1 cellular context compared by ENCODE assay signal in the genomic region with DNA sequence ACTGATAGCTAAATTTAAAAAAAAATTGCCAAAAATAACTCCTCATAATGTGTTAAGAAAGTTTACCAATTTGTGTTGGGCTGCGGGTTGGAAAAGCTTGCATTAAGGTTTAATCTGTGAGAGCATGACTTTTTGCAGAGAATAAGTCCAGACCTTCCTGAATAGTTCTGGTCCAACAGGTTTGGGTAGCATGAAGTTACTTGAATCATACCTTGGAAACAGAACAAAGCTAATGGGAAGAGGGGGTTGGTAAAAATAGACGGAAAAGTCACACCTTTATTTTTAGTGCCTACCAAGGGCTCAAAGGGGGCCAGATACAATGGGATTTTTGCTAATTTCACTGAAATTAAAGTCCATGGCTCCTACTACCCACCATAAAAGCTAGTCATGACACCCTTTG.
TF ChIP-seq lines count a peak whose summit lies in the region.

No MANE protein-coding gene starts in this region.

TF ChIP-seq in H1, 55 proteins besides CTCF, POLR2A, EP300 and RAD21:
- no peak for TF ChIP-seq SIRT6 (IDR thresholded peaks at IDR 0.05; ENCODE audit: low read length)
- TF ChIP-seq KDM1A (IDR thresholded peaks at IDR 0.05; ENCODE audit: borderline replicate concordance, low read length), result no peak
- TF ChIP-seq, protein P1, sequence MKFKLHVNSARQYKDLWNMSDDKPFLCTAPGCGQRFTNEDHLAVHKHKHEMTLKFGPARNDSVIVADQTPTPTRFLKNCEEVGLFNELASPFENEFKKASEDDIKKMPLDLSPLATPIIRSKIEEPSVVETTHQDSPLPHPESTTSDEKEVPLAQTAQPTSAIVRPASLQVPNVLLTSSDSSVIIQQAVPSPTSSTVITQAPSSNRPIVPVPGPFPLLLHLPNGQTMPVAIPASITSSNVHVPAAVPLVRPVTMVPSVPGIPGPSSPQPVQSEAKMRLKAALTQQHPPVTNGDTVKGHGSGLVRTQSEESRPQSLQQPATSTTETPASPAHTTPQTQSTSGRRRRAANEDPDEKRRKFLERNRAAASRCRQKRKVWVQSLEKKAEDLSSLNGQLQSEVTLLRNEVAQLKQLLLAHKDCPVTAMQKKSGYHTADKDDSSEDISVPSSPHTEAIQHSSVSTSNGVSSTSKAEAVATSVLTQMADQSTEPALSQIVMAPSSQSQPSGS (IDR thresholded peaks at IDR 0.05; ENCODE audit: low read length), result no peak; the same call in 1 of the 2 replicates
- TF ChIP-seq, protein P2, sequence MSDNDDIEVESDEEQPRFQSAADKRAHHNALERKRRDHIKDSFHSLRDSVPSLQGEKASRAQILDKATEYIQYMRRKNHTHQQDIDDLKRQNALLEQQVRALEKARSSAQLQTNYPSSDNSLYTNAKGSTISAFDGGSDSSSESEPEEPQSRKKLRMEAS (IDR thresholded peaks at IDR 0.05), result no peak
- no peak for TF ChIP-seq HDAC2 (IDR thresholded peaks at IDR 0.05; ENCODE audit: borderline replicate concordance in 1 of 2, low read depth in 2 of 2, low read length in 2 of 2)
- TF ChIP-seq TAF7 (optimal IDR thresholded peaks at IDR 0.05; ENCODE audit: borderline replicate concordance, low read depth, low read length), result no peak
- no peak for TF ChIP-seq SP4 (IDR thresholded peaks at IDR 0.05; ENCODE audit: low read length)
- TF ChIP-seq ASH2L (IDR thresholded peaks at IDR 0.05; ENCODE audit: low read length), result no peak
- no peak for TF ChIP-seq CBX8 (IDR thresholded peaks at IDR 0.05; ENCODE audit: borderline replicate concordance, low read depth, low read length)
- no peak for TF ChIP-seq TEAD4 (IDR thresholded peaks at IDR 0.05; ENCODE audit: low read depth, low read length)
- TF ChIP-seq KDM5A (IDR thresholded peaks at IDR 0.05; ENCODE audit: low read length), result no peak
- no peak for TF ChIP-seq HDAC6 (IDR thresholded peaks at IDR 0.05; ENCODE audit: low read depth, low read length)
- TF ChIP-seq SIN3A (conservative IDR thresholded peaks at IDR 0.05 in 1 of 2, IDR thresholded peaks at IDR 0.05 in 1 of 2; ENCODE audit: low read depth in 1 of 2, low read length in 2 of 2), result no peak
- no peak for TF ChIP-seq SAP30 (IDR thresholded peaks at IDR 0.05; ENCODE audit: insufficient read depth, insufficient replicate concordance, low read length)
- TF ChIP-seq BCL11A (IDR thresholded peaks at IDR 0.05; ENCODE audit: low read depth in 2 of 2, low read length in 2 of 2), result no peak
- TF ChIP-seq RXRA (IDR thresholded peaks at IDR 0.05; ENCODE audit: insufficient read depth, low read depth, low read length), result no peak
- TF ChIP-seq SRF (IDR thresholded peaks at IDR 0.05; ENCODE audit: low read depth, low read length), result no peak
- no peak for TF ChIP-seq CEBPB (IDR thresholded peaks at IDR 0.05; ENCODE audit: low read depth, low read length)
- TF ChIP-seq TCF12 (IDR thresholded peaks at IDR 0.05; ENCODE audit: low read depth, low read length), result no peak
TF ChIP-seq in H1: peak in this region for 0.
